ENCODE assay signal across 11 cellular contexts in the genomic region with DNA sequence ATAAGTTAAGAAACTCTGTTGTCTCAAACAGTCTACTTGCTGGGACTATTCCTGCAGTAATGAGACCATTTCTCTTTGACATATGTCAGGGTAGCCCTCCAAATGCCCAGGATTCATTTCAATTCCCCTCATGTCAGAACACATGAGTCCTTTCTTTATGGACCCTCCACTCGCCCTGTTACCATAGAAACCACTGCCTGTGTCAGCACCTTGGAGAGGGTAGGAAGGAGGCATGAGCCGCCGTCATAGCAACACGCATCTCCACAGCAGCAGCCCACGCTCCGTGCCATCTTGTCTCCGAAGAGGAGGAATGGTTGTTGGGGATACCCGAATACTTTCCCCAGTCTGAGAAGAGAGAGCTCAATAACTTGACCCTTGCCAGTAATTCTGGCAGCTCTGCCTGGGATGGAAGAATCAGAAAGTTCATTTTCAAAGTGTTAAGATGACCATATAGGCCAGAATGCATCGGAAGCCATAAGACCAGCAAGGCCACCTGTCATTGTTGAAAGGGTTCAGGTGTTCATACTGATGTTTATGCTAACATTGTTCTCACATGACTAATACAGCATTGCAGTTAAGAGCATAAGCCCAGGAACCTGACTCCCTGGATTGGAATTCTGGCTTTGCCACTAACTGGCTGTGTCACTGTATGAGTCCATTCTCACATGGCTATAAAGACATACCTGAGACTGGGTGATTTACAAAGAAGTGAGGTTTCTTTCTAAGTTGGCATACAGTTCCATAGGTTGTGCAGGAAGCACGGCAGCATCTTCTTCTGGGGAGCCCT.
DNase-seq lines count a peak whose midpoint lies in the region; ATAC-seq, FAIRE-seq and TF ChIP-seq lines count a peak whose summit lies in the region.
"Had no signal": no experiment of that assay in that cellular context is flagged by ENCODE, and none has a peak within 500 bp of the region (broad histone marks: within the 10 kb centered on the region; RNA-seq: fewer than 3 reads in every experiment).

No MANE protein-coding gene starts in this region.

- no peak for ATAC-seq in K562
- ATAC-seq: activated T-cell treated with anti-CD3 and anti-CD28 coated beads, Interleukin-2, amount 50 U/mL, for 4 hours had no signal

- no peak for TF ChIP-seq POLR2A in K562 (conservative IDR thresholded peaks at IDR 0.05)

- H3K4me2 ChIP-seq in K562 (ENCODE audit: insufficient read depth, low read length): no peak overlapping the region

- intact Hi-C loops in K562 (cut with micrococcal nuclease): no loop called here

- no peak for TF ChIP-seq EP300 in K562 (IDR thresholded peaks at IDR 0.05; ENCODE audit: low read length)

- no peak for FAIRE-seq in K562 (lab: Jason Lieb, UNC)

- H3K4me3 ChIP-seq in K562: no peak overlapping the region

- no peak overlapping the region for H3K27ac ChIP-seq in K562 (ENCODE audit: extremely low read depth, low read depth, low read length)
- H3K27ac ChIP-seq: C4-2B had no signal

- in situ Hi-C loops in K562 (cut with MboI): no loop called here

- DNase-seq in Ammon's horn (ENCODE audit: low spot score) (peak; percentile 57), HS-27A (ENCODE audit: low read depth) (peak; percentile 70), K562 (ENCODE audit: extremely low read depth in 1 of 4, low spot score in 3 of 4) (peak in 1 of 4 experiments; percentile 2), kidney glomerular epithelial cell (lab: John Stamatoyannopoulos, UW) (peak; percentile 64), HT-29 (ENCODE audit: low spot score) (no peak), NCI-H128 (lab: John Stamatoyannopoulos, UW; ENCODE audit: unreplicated experiment) (no peak), GM19240 (ENCODE audit: insufficient read length, low spot score) (no peak)
- no peak for DNase-seq in stimulated activated CD4-positive, alpha-beta T cell treated with anti-CD3 and anti-CD28 coated beads, Interleukin-15, amount 100 ng/mL, for 24 hours
- DNase-seq: activated B cell treated with CpG ODN at 0.5 μM for 24 hours; activated T-cell treated with anti-CD3 and anti-CD28 coated beads, Interleukin-2, amount 50 U/mL, for 4 hours had no signal

- no peak for TF ChIP-seq CTCF in K562 (IDR thresholded peaks at IDR 0.05 in 2 of 3, conservative IDR thresholded peaks at IDR 0.05 in 1 of 3; ENCODE audit: insufficient read depth in 2 of 3, low read depth in 1 of 3, low read length in 3 of 3)

- no peaks in the 10 kb centered on the region for H3K79me2 ChIP-seq in K562 (ENCODE audit: control insufficient read depth, insufficient read depth, low read length)

- CTCF ChIA-PET in K562 (lab: Yijun Ruan, JAX; ENCODE audit: low intra/inter-chr PET ratio): no interaction called here

- H3K9me3 ChIP-seq in K562 (replicated peaks; ENCODE audit: control insufficient read depth, insufficient read depth, low read depth, low read length): no peaks in the 10 kb centered on the region

- 0% methylated on average over 10 of the region's 10 CpGs for WGBS in K562 (ENCODE audit: insufficient coverage, low coverage, missing lambda C conversion rate)

- POLR2A ChIA-PET in K562 (lab: Yijun Ruan, JAX): interaction anchor here (0.6 kb wide), 1 partner anchor 82 kb away, joined by 3 read pairs; no protein-coding TSS in a partner anchor

- no peak overlapping the region for H3K9ac ChIP-seq in K562 (ENCODE audit: insufficient read depth in 1 of 2, low read depth in 2 of 2, low read length in 2 of 2)

- H3K27me3 ChIP-seq in K562 (ENCODE audit: control insufficient read depth in 2 of 2, insufficient read depth in 2 of 2, low read length in 2 of 2): peaks cover 0 to 4% of the 10 kb centered on the region in 2 experiments; a peak in 1 of 5 replicates

- H3K9me1 ChIP-seq in K562 (ENCODE audit: control insufficient read depth, insufficient read depth, low read length): no peaks in the 10 kb centered on the region

- no peaks in the 10 kb centered on the region for H4K20me1 ChIP-seq in K562 (replicated peaks; ENCODE audit: control insufficient read depth, insufficient read depth, low read length)

- no peak for TF ChIP-seq RAD21 in K562 (CRISPR knock-in tag; conservative IDR thresholded peaks at IDR 0.05 in 1 of 2, IDR thresholded peaks at IDR 0.05 in 1 of 2)

- H3K4me1 ChIP-seq in K562 (replicated peaks in 1 of 2; ENCODE audit: control insufficient read depth in 2 of 2, insufficient read depth in 2 of 2, low read length in 2 of 2): no peaks in the 10 kb centered on the region

- H2AFZ ChIP-seq in K562 (ENCODE audit: low read depth, low read length): no peak overlapping the region

- BruUV-seq in K562 (replicated peaks; lab: Mats Ljungman, UMichigan): no TSS peak

- no peaks in the 10 kb centered on the region for H3K36me3 ChIP-seq in K562 (ENCODE audit: control insufficient read depth, insufficient read depth, low read length)

TF ChIP-seq in K562, 482 proteins besides CTCF, POLR2A, EP300 and RAD21:
- TF ChIP-seq RFX1 (IDR thresholded peaks at IDR 0.05): peak; percentile 70
- TF ChIP-seq, protein P1, sequence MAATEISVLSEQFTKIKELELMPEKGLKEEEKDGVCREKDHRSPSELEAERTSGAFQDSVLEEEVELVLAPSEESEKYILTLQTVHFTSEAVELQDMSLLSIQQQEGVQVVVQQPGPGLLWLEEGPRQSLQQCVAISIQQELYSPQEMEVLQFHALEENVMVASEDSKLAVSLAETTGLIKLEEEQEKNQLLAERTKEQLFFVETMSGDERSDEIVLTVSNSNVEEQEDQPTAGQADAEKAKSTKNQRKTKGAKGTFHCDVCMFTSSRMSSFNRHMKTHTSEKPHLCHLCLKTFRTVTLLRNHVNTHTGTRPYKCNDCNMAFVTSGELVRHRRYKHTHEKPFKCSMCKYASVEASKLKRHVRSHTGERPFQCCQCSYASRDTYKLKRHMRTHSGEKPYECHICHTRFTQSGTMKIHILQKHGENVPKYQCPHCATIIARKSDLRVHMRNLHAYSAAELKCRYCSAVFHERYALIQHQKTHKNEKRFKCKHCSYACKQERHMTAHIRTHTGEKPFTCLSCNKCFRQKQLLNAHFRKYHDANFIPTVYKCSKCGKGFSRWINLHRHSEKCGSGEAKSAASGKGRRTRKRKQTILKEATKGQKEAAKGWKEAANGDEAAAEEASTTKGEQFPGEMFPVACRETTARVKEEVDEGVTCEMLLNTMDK (IDR thresholded peaks at IDR 0.05; ENCODE audit: borderline replicate concordance, insufficient read depth, low read depth, low read length, poor library complexity, severe bottlenecking): no peak

Comparison
In these comparisons a context has a peak if more than half of its experiments do, and no peak if none do; other contexts are left out.
1. DNase-seq: peak in Ammon's horn (single experiment), HS-27A (single experiment) and kidney glomerular epithelial cell (single experiment); none in stimulated activated CD4-positive, alpha-beta T cell treated with anti-CD3 and anti-CD28 coated beads, Interleukin-15, amount 100 ng/mL, for 24 hours (single experiment), HT-29 (single experiment), NCI-H128 (single experiment) and GM19240 (single experiment).